16 cellular contexts compared by ENCODE assay signal in the genomic region with DNA sequence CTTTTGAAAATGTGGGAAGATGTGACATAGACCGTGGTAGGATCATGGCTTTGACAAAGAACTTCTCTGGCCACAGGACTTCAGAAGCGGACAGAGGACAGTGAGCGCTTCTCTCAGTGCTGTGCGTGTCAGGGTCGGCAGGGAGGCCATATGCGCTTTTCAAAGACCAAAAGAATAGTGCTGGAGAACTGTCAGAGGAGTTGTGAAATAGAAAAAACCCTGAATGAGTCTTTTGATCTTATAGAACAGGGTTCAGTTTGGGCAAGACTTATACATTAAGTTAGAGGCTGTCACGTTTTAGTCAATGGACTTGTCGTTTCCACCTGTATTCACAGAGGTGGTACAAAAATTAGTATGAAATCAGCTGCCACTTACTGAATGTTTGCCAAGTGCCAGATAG.
DNase-seq lines count a peak whose midpoint lies in the region; ATAC-seq and TF ChIP-seq lines count a peak whose summit lies in the region.
"Had no signal": no experiment of that assay in that cellular context is flagged by ENCODE, and none has a peak within 500 bp of the region (broad histone marks: within the 10 kb centered on the region; RNA-seq: fewer than 3 reads in every experiment).

No MANE protein-coding gene starts in this region.

- peaks cover 9% of the 10 kb centered on the region for H3K36me3 Mint-ChIP-seq in T-helper 17 cell (ENCODE audit: low read depth)
- H3K36me3 Mint-ChIP-seq in memory B cell: peaks cover 28% of the 10 kb centered on the region

- intact Hi-C loops in sigmoid colon (cut with DNase I): loop anchor here (2.0 to 10.0 kb wide), 4 partner anchors 60 to 435 kb away; a partner anchor contains a TSS

- H3K4me1 Mint-ChIP-seq in T-helper 17 cell (no peaks in the 10 kb centered on the region), memory B cell (peaks cover 2% of the 10 kb centered on the region)

- peak overlapping the region in 3 of 4 donors; percentile 10 to 62 (median 59) for H3K27ac ChIP-seq in sigmoid colon
- H3K27ac ChIP-seq: GM23248 had no signal

- no peak overlapping the region for H3K4me3 Mint-ChIP-seq in T-helper 17 cell
- no peak overlapping the region for H3K4me3 Mint-ChIP-seq in memory B cell
- H3K4me3 Mint-ChIP-seq: CD4-positive, alpha-beta memory T cell had no signal

- no peak overlapping the region for H3K4me3 ChIP-seq in sigmoid colon
- H3K4me3 ChIP-seq: GM23248 had no signal

- DNase-seq in T-helper 17 cell (no peak), memory B cell (ENCODE audit: low spot score in 2 of 2) (no peak), sigmoid colon (no peak), HUDEP-2 (lab: John Stamatoyannopoulos, UW; ENCODE audit: unreplicated experiment in 76 of 76) (no peak), NCI-H2029 treated with DMSO at 0.1 percent for 48 hours (lab: John Stamatoyannopoulos, UW) (no peak)
- DNase-seq: C1 segment of cervical spinal cord; Calu3; CD4-positive, alpha-beta memory T cell; COR-L47; DMS53; DMS79 treated with DMSO at 0.1 percent for 48 hours; GF-D8; GM23248; H7; HCEC 1CT had no signal

- no peak for TF ChIP-seq POLR2A in sigmoid colon (IDR thresholded peaks at IDR 0.05)

- TF ChIP-seq EP300 in sigmoid colon (IDR thresholded peaks at IDR 0.05): no peak

- peaks cover 0 to 39% (median 25%) of the 10 kb centered on the region in 4 donors for H3K4me1 ChIP-seq in sigmoid colon

- whole genome bisulfite sequencing in sigmoid colon, 2 donors: 93 to 95% methylated on average over 8 of the region's 8 CpGs

- TF ChIP-seq CTCF in sigmoid colon (IDR thresholded peaks at IDR 0.05): no peak

- H3K36me3 ChIP-seq in sigmoid colon: peaks cover 0 to 47% (median 16%) of the 10 kb centered on the region in 4 donors

- H3K27ac Mint-ChIP-seq in T-helper 17 cell (peak overlapping the region; percentile 53), memory B cell (peak overlapping the region; percentile 55)
- H3K27ac Mint-ChIP-seq: CD4-positive, alpha-beta memory T cell had no signal

- ATAC-seq in T-helper 17 cell (no peak), memory B cell (ENCODE audit: low read depth) (no peak), HG02798 (IDR thresholded peaks at IDR 0.05; ENCODE audit: poor library complexity, unreplicated experiment) (no peak)

- H3K9me3 ChIP-seq in T-helper 17 cell (ENCODE audit: control insufficient read depth, low read length, poor library complexity, severe bottlenecking): no peaks in the 10 kb centered on the region
- no peaks in the 10 kb centered on the region for H3K9me3 ChIP-seq in sigmoid colon

- H3K27me3 Mint-ChIP-seq in T-helper 17 cell (no peaks in the 10 kb centered on the region), memory B cell (no peaks in the 10 kb centered on the region)
- H3K27me3 Mint-ChIP-seq: CD4-positive, alpha-beta memory T cell had no signal

- no peaks in the 10 kb centered on the region for H3K27me3 ChIP-seq in sigmoid colon

- no peaks in the 10 kb centered on the region for H3K9me3 Mint-ChIP-seq in memory B cell
- H3K9me3 Mint-ChIP-seq: CD4-positive, alpha-beta memory T cell had no signal
